ENCODE assay signal across 34 cellular contexts in the genomic region with DNA sequence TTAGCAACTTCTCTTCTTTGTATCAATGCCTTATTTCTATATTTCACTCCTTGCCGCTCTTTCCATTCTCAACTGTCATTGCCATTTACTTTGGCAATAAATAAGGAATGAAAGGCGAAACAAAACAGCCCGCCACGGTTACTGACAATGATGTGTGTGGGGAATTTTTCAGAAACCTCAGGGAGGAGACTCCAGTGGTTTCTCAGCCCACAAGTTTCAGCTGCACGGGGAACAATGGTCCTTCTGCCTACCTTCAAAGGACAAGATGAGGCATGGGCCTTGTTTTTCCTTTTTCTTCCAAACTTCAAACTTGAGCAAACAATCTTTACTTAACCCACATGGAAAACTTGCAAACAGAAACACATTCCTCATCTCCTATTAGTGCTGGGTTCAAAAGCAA.
"Had no signal": no experiment of that assay in that cellular context is flagged by ENCODE, and none has a peak within 500 bp of the region (broad histone marks: within the 10 kb centered on the region; RNA-seq: fewer than 3 reads in every experiment).

No MANE protein-coding gene starts in this region.

- H3K36me3 ChIP-seq: MG63, Peyer's patch had no signal

- H3K4me1 Mint-ChIP-seq: activated B cell treated with CpG ODN at 0.5 μM for 24 hours; activated CD8-positive, alpha-beta memory T cell treated with anti-CD3 and anti-CD28 coated beads, Interleukin-2, amount 10 ng/mL, durations not matched to agents 7 days and 5 days; activated naive CD4-positive, alpha-beta T cell treated with anti-CD3 and anti-CD28 coated beads, Interleukin-2, amount 10 ng/mL, durations not matched to agents 7 days and 5 days; activated naive CD8-positive, alpha-beta T cell treated with anti-CD3 and anti-CD28 coated beads, Interleukin-2, amount 50 U/mL, for 24 hours had no signal

- H3K4me3 Mint-ChIP-seq: activated B cell treated with CpG ODN at 0.5 μM for 24 hours; activated CD4-positive, alpha-beta memory T cell treated with anti-CD3 and anti-CD28 coated beads for 36 hours; activated CD8-positive, alpha-beta memory T cell treated with anti-CD3 and anti-CD28 coated beads, Interleukin-2, amount 10 ng/mL, durations not matched to agents 7 days and 5 days; activated naive CD4-positive, alpha-beta T cell treated with anti-CD3 and anti-CD28 coated beads, Interleukin-2, amount 10 ng/mL, durations not matched to agents 7 days and 5 days; activated naive CD8-positive, alpha-beta T cell; activated naive CD8-positive, alpha-beta T cell treated with anti-CD3 and anti-CD28 coated beads, Interleukin-2, amount 50 U/mL, for 24 hours had no signal

- H3K27me3 Mint-ChIP-seq: activated B cell treated with CpG ODN at 0.5 μM for 24 hours; activated CD4-positive, alpha-beta memory T cell treated with anti-CD3 and anti-CD28 coated beads for 36 hours; activated naive CD4-positive, alpha-beta T cell treated with anti-CD3 and anti-CD28 coated beads, Interleukin-2, amount 10 ng/mL, durations not matched to agents 7 days and 5 days; activated naive CD8-positive, alpha-beta T cell; activated naive CD8-positive, alpha-beta T cell treated with anti-CD3 and anti-CD28 coated beads, Interleukin-2, amount 50 U/mL, for 24 hours had no signal

- H3K27me3 ChIP-seq: MG63, Peyer's patch had no signal

- H3K9me3 ChIP-seq: MG63, Peyer's patch had no signal

- H3K4me3 ChIP-seq: MG63, Peyer's patch had no signal

- H3K27ac ChIP-seq: Peyer's patch, RWPE1, VCaP had no signal

- H3K36me3 Mint-ChIP-seq: activated CD8-positive, alpha-beta memory T cell treated with anti-CD3 and anti-CD28 coated beads, Interleukin-2, amount 10 ng/mL, durations not matched to agents 7 days and 5 days; activated naive CD4-positive, alpha-beta T cell treated with anti-CD3 and anti-CD28 coated beads, Interleukin-2, amount 10 ng/mL, durations not matched to agents 7 days and 5 days; activated naive CD8-positive, alpha-beta T cell had no signal

- H3K4me1 ChIP-seq: Peyer's patch had no signal

- H3K27ac Mint-ChIP-seq: activated B cell treated with CpG ODN at 0.5 μM for 24 hours; activated CD4-positive, alpha-beta memory T cell treated with anti-CD3 and anti-CD28 coated beads for 36 hours; activated CD8-positive, alpha-beta memory T cell treated with anti-CD3 and anti-CD28 coated beads, Interleukin-2, amount 10 ng/mL, durations not matched to agents 7 days and 5 days; activated naive CD4-positive, alpha-beta T cell treated with anti-CD3 and anti-CD28 coated beads, Interleukin-2, amount 10 ng/mL, durations not matched to agents 7 days and 5 days; activated naive CD8-positive, alpha-beta T cell; activated naive CD8-positive, alpha-beta T cell treated with anti-CD3 and anti-CD28 coated beads, Interleukin-2, amount 50 U/mL, for 24 hours had no signal

- DNase-seq: activated B cell treated with CpG ODN at 0.5 μM for 24 hours; activated CD4-positive, alpha-beta memory T cell treated with anti-CD3 and anti-CD28 coated beads for 36 hours; activated CD4-positive, alpha-beta T cell treated with anti-CD3 and anti-CD28 coated beads for 4 hours; activated CD4-positive, alpha-beta T cell treated with anti-CD3 and anti-CD28 coated beads, Interleukin-2, amount 50 U/mL, for 1 hour; activated CD4-positive, CD25-positive, alpha-beta regulatory T cell treated with anti-CD3 and anti-CD28 coated beads, Interleukin-2, amount 50 U/mL, for 72 hours; activated CD8-positive, alpha-beta memory T cell treated with anti-CD3 and anti-CD28 coated beads for 24 hours; activated CD8-positive, alpha-beta memory T cell treated with anti-CD3 and anti-CD28 coated beads, Interleukin-2, amount 10 ng/mL, durations not matched to agents 7 days and 5 days; activated CD8-positive, alpha-beta memory T cell treated with anti-CD3 and anti-CD28 coated beads, Interleukin-2, amount 50 U/mL, for 48 hours; activated effector memory CD4-positive, alpha-beta T cell treated with Interleukin-2 at 50 U/mL for 16 hours; activated naive CD4-positive, alpha-beta T cell treated with anti-CD3 and anti-CD28 coated beads, Interleukin-2, amount 10 ng/mL, durations not matched to agents 7 days and 5 days; activated naive CD8-positive, alpha-beta T cell treated with anti-CD3 and anti-CD28 coated beads, Interleukin-2, amount 50 U/mL, for 24 hours; activated T-cell treated with anti-CD3 and anti-CD28 coated beads, Interleukin-2, amount 50 U/mL, for 48 hours; anterior cingulate cortex; Karpas-422; KBM-7; MG63; NCI-H1048; NCI-H1105 treated with DMSO at 0.1 percent for 48 hours; NCI-H1436; NCI-H1694 treated with DMSO at 0.1 percent for 48 hours; NCI-H2029; NCI-H345; NCI-H524 treated with DMSO at 0.1 percent for 48 hours; NK-92 treated with Interleukin-12 subunit alpha and Interleukin-12 subunit beta, amount 100 ng/mL, for 24 hours; PC-3; Peyer's patch; SIG-M5; SW 1271; T-helper 1 cell; T-helper 2 cell; T-helper 9 cell had no signal
